Comparison of ENCODE assay signal across 8 cellular contexts in the genomic region with DNA sequence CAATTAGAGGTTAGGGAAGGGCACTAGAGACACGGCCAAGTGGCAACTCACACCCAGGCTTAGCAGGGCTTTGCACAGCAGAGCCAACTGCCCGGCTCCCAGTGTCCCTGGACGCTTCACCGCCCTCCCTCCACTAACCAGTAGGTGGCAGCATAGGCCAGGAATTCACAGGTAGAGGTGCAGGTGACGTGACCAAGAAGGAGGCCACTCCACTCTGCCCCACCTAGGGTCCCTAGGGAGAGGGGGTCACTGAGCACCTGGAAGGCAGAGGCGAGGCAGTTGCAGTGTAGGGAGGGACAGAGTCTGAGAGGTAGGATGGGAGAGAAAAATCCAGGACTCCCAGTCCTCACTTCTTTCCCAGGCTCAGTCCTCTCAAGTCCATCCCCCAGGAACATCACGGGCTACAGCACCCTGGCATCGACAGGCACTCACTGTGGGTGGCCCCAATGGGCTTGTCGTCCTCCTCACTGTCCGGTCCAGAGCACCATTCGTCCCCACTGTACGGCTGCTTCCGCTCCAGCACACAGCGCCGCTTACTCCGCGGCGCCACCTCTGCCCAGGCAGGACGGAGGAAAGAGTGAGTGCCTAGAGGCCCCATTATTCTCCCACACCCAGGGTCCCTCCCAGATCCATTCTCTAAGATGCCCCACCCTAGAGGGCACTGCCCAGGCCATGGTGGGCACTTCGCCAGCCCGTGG. TPM values are rescaled to one million over a fixed set of nuclear protein-coding genes. Genes with fewer than 3 reads are reported as not detected.
A peak's percentile ranks its signal among the peaks of the same experiment; 100 is the strongest.
DNase-seq lines count a peak whose midpoint lies in the region; ATAC-seq and TF ChIP-seq lines count a peak whose summit lies in the region.

No MANE protein-coding gene starts in this region.

- H3K27ac ChIP-seq in PC-3 (ENCODE audit: low read length) (no peak overlapping the region), neural cell (ENCODE audit: low read length) (peak overlapping the region; percentile 33), stomach smooth muscle (ENCODE audit: low read length) (peak overlapping the region; percentile 53)

- H3K4me1 ChIP-seq in PC-3 (ENCODE audit: insufficient read depth, low read length), result peaks cover 42% of the 10 kb centered on the region
- H3K4me1 ChIP-seq in stomach smooth muscle (ENCODE audit: control insufficient read depth, insufficient read depth, low read length), result peaks cover 62% of the 10 kb centered on the region

- H2AFZ ChIP-seq in PC-3 (ENCODE audit: low read length), result no peak overlapping the region
- H2AFZ ChIP-seq in neural cell (ENCODE audit: low read depth, low read length), result no peak overlapping the region

- DNase-seq in SIG-M5 treated with dmso at 0.1 percent for 504 hours (lab: John Stamatoyannopoulos, UW; ENCODE audit: unreplicated experiment) (peak; percentile 64), SIG-M5 (lab: John Stamatoyannopoulos, UW) (no peak), HUDEP-2 (lab: John Stamatoyannopoulos, UW; ENCODE audit: unreplicated experiment in 76 of 76) (peak in 72 of 76 experiments; percentile 11 to 89 (median 64)), PC-3 (peak; percentile 96), fibroblast of mammary gland (ENCODE audit: low read depth) (peak; percentile 74)
- peak; percentile 95 to 97 for DNase-seq in activated T-cell treated with anti-CD3 and anti-CD28 coated beads, Interleukin-2, amount 50 U/mL, for 48 hours

- peaks cover 72% of the 10 kb centered on the region for H3K79me2 ChIP-seq in PC-3 (ENCODE audit: low read length)
- peaks cover 29% of the 10 kb centered on the region for H3K79me2 ChIP-seq in neural cell (replicated peaks; ENCODE audit: insufficient read depth, low read length)

- peak; percentile 98 for TF ChIP-seq CTCF in PC-3 (conservative IDR thresholded peaks at IDR 0.05; ENCODE audit: low read depth, low read length)
- TF ChIP-seq CTCF in fibroblast of mammary gland (conservative IDR thresholded peaks at IDR 0.05; ENCODE audit: control insufficient read depth, insufficient read depth, low read depth, low read length), result peak; percentile 87
- TF ChIP-seq CTCF in neural cell (IDR thresholded peaks at IDR 0.05; ENCODE audit: poor library complexity, severe bottlenecking), result peak; percentile 98

- H3K4me3 ChIP-seq in PC-3 (ENCODE audit: low read length) (no peak overlapping the region), fibroblast of mammary gland (ENCODE audit: control insufficient read depth, low read depth, low read length) (no peak overlapping the region), neural cell (ENCODE audit: low read length) (peak overlapping the region; percentile 32), stomach smooth muscle (ENCODE audit: low read length in 2 of 2) (peak overlapping the region in 1 of 2 donors; percentile 22)

- H3K27me3 ChIP-seq in PC-3 (ENCODE audit: low read length), result no peaks in the 10 kb centered on the region
- no peaks in the 10 kb centered on the region for H3K27me3 ChIP-seq in neural cell (ENCODE audit: insufficient read depth, low read depth, low read length)
- no peaks in the 10 kb centered on the region for H3K27me3 ChIP-seq in stomach smooth muscle (ENCODE audit: control insufficient read depth in 1 of 2, insufficient read depth in 2 of 2, low read length in 2 of 2)

- H3F3A ChIP-seq in PC-3 (ENCODE audit: low read length, unreplicated experiment) (no peaks in the 10 kb centered on the region), neural cell (ENCODE audit: insufficient read depth, low read length, poor library complexity, severe bottlenecking) (no peaks in the 10 kb centered on the region)

- H4K20me1 ChIP-seq in PC-3 (ENCODE audit: low read length) (0 out of 2 replicates have a peak, but pooled peaks cover 3% of the 10 kb centered on the region), neural cell (ENCODE audit: insufficient read depth) (no peaks in the 10 kb centered on the region)

- no peaks in the 10 kb centered on the region for H3K9me3 ChIP-seq in PC-3 (ENCODE audit: low read length)
- no peaks in the 10 kb centered on the region for H3K9me3 ChIP-seq in neural cell (ENCODE audit: low read length)
- no peaks in the 10 kb centered on the region for H3K9me3 ChIP-seq in stomach smooth muscle (ENCODE audit: control insufficient read depth in 2 of 2, low read length in 2 of 2)

- peak; percentile 99 for TF ChIP-seq RAD21 in neural cell (conservative IDR thresholded peaks at IDR 0.05)

- H3K9me2 ChIP-seq in PC-3 (replicated peaks; ENCODE audit: low read length), result no peaks in the 10 kb centered on the region
- no peaks in the 10 kb centered on the region for H3K9me2 ChIP-seq in neural cell (ENCODE audit: insufficient read depth, low read length)

- peak; percentile 27 for ATAC-seq in PC-3

- no peak for TF ChIP-seq EP300 in neural cell (conservative IDR thresholded peaks at IDR 0.05; ENCODE audit: poor library complexity, severe bottlenecking)

- POLR2A ChIA-PET in PC-3 (lab: Charles Lee; ENCODE audit: unreplicated experiment), result no interaction called here

- intact Hi-C loops in PC-3 (cut with micrococcal nuclease), result loop anchor here (1.0 kb wide), 2 partner anchors 21 to 49 kb away; partner anchors contain the start of gene UPK2

- H3K36me3 ChIP-seq in PC-3 (ENCODE audit: low read depth, low read length), result peaks cover 38% of the 10 kb centered on the region
- H3K36me3 ChIP-seq in neural cell (ENCODE audit: insufficient read depth, low read length), result no peaks in the 10 kb centered on the region
- H3K36me3 ChIP-seq in stomach smooth muscle (ENCODE audit: control insufficient read depth in 2 of 2, insufficient read depth in 2 of 2, low read length in 2 of 2), result peaks cover 13 to 19% of the 10 kb centered on the region in 2 donors

- no TSS peak for BruUV-seq in PC-3 (replicated peaks; lab: Mats Ljungman, UMichigan)

- CTCF ChIA-PET in PC-3 (lab: Charles Lee), result interaction anchor here (0.6 kb wide), 1 partner anchor 23 kb away, joined by 3 read pairs; no protein-coding TSS in a partner anchor

- H3K9ac ChIP-seq in PC-3 (ENCODE audit: low read length) (no peak overlapping the region), neural cell (ENCODE audit: low read length) (peak overlapping the region; percentile 15), stomach smooth muscle (ENCODE audit: low read length in 2 of 2) (no peak overlapping the region)

- no peak overlapping the region for H3K4me2 ChIP-seq in PC-3 (ENCODE audit: low read length)
- H3K4me2 ChIP-seq in neural cell (ENCODE audit: low read length), result no peak overlapping the region

TF ChIP-seq in neural cell, 6 proteins besides CTCF, POLR2A, EP300 and RAD21:
- TF ChIP-seq POLR2AphosphoS5 (IDR thresholded peaks at IDR 0.05), result no peak
- peak; percentile 29 for TF ChIP-seq MXI1 (conservative IDR thresholded peaks at IDR 0.05; ENCODE audit: poor library complexity, severe bottlenecking)
- no peak for TF ChIP-seq TAF1 (IDR thresholded peaks at IDR 0.05; ENCODE audit: low read depth)
- peak; percentile 98 for TF ChIP-seq SMC3 (conservative IDR thresholded peaks at IDR 0.05; ENCODE audit: poor library complexity)
- TF ChIP-seq, protein P1, sequence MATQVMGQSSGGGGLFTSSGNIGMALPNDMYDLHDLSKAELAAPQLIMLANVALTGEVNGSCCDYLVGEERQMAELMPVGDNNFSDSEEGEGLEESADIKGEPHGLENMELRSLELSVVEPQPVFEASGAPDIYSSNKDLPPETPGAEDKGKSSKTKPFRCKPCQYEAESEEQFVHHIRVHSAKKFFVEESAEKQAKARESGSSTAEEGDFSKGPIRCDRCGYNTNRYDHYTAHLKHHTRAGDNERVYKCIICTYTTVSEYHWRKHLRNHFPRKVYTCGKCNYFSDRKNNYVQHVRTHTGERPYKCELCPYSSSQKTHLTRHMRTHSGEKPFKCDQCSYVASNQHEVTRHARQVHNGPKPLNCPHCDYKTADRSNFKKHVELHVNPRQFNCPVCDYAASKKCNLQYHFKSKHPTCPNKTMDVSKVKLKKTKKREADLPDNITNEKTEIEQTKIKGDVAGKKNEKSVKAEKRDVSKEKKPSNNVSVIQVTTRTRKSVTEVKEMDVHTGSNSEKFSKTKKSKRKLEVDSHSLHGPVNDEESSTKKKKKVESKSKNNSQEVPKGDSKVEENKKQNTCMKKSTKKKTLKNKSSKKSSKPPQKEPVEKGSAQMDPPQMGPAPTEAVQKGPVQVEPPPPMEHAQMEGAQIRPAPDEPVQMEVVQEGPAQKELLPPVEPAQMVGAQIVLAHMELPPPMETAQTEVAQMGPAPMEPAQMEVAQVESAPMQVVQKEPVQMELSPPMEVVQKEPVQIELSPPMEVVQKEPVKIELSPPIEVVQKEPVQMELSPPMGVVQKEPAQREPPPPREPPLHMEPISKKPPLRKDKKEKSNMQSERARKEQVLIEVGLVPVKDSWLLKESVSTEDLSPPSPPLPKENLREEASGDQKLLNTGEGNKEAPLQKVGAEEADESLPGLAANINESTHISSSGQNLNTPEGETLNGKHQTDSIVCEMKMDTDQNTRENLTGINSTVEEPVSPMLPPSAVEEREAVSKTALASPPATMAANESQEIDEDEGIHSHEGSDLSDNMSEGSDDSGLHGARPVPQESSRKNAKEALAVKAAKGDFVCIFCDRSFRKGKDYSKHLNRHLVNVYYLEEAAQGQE (IDR thresholded peaks at IDR 0.05; ENCODE audit: borderline replicate concordance), result no peak
- no peak for TF ChIP-seq EZH2 (IDR thresholded peaks at IDR 0.05; ENCODE audit: borderline replicate concordance, insufficient read depth, low read length, poor library complexity, severe bottlenecking)
TF ChIP-seq in neural cell: peak in this region for 2.

RNA-seq across cellular contexts. Expression of gene BCL9L, which starts 18.5 kb away (rescaled TPM):
- total RNA-seq in PC-3 (2014; rRNA removed), result 49.7 and 68.2 TPM in 2 replicates
- 1.1 and 1.5 TPM in 2 replicates for polyA plus RNA-seq in neural cell
- 10.5 and 16.6 TPM in 2 replicates for polyA minus RNA-seq in neural cell

RNA-seq across cellular contexts. Expression of gene CXCR5, which starts 23.5 kb away (rescaled TPM):
- not detected in 2 replicates for total RNA-seq in PC-3 (2014; rRNA removed)
- not detected in 2 replicates for polyA plus RNA-seq in neural cell
- polyA minus RNA-seq in neural cell, result not detected in 2 replicates

RNA-seq across cellular contexts. Expression of gene UPK2, which starts 48.9 kb away (rescaled TPM):
- total RNA-seq in PC-3 (2014; rRNA removed), result 0.44 TPM in 1 of 2 replicates, not detected in the other
- 0.38 TPM in 1 of 2 replicates, not detected in the other for polyA plus RNA-seq in neural cell
- polyA minus RNA-seq in neural cell, result not detected in 2 replicates
